Comparison of ENCODE assay signal across 21 cellular contexts in the genomic region with DNA sequence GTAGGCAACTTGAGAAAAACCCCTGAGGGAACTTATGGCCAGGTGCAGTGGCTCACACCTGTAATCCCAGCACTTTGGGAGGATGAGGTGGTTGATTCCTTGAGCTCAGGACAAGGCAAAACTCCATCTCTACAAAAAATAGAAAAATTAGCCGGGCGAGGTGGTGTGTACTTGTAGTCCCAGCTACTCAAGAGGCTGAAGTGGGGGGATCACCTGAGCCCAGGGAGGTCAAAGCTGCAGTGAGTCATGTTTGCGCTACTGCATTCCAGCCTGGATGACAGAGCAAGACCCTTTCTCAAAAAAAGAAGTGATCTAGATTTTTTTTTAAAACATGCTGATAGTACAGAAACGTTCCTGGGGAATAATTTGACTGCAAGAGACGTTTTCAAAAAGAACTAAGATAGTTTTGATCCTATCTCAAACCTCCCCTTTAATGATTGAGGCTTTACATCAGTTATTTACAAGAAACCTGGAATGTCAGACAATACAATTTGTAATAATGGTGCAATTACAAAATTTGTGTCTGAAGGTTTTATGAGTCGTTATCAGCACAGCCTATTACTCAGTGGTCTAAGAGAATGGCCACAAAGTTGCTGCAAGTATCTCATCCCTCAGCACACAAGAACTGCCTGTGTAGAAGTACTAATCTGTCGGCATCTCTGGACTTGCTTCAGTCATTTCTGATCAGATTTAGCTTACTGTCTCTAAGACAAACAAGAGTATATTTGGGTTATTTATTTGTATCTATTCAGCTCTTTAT.
"Had no signal": no experiment of that assay in that cellular context is flagged by ENCODE, and none has a peak within 500 bp of the region (broad histone marks: within the 10 kb centered on the region; RNA-seq: fewer than 3 reads in every experiment).

No MANE protein-coding gene starts in this region.

- H3K27ac Mint-ChIP-seq: activated naive CD8-positive, alpha-beta T cell treated with anti-CD3 and anti-CD28 coated beads, Interleukin-2, amount 10 ng/mL, durations not matched to agents 7 days and 5 days; immature natural killer cell; nephron had no signal

- H3K27me3 ChIP-seq: cardiac muscle cell, dorsolateral prefrontal cortex, left lung, right atrium auricular region, tibial artery, uterus had no signal

- H3K36me3 Mint-ChIP-seq: activated naive CD8-positive, alpha-beta T cell treated with anti-CD3 and anti-CD28 coated beads, Interleukin-2, amount 10 ng/mL, durations not matched to agents 7 days and 5 days; immature natural killer cell had no signal

- H3K9me3 Mint-ChIP-seq: activated naive CD8-positive, alpha-beta T cell treated with anti-CD3 and anti-CD28 coated beads, Interleukin-2, amount 10 ng/mL, durations not matched to agents 7 days and 5 days; immature natural killer cell; nephron had no signal

- H3K27ac ChIP-seq: cardiac muscle cell, dorsolateral prefrontal cortex, left lung, right atrium auricular region, tibial artery, uterus had no signal

- H3K36me3 ChIP-seq: cardiac muscle cell, left lung, right atrium auricular region, tibial artery, uterus had no signal

- H3K4me3 ChIP-seq: cardiac muscle cell, dorsolateral prefrontal cortex, left lung, right atrium auricular region, tibial artery, uterus had no signal

- H3K4me1 Mint-ChIP-seq: activated naive CD8-positive, alpha-beta T cell treated with anti-CD3 and anti-CD28 coated beads, Interleukin-2, amount 10 ng/mL, durations not matched to agents 7 days and 5 days; immature natural killer cell had no signal

- ATAC-seq: left lung had no signal

- H3K9me3 ChIP-seq: left lung, right atrium auricular region, tibial artery, uterus had no signal

- DNase-seq: activated CD4-positive, alpha-beta T cell treated with anti-CD3 and anti-CD28 coated beads, Interleukin-2, amount 50 U/mL, for 1 hour; activated CD8-positive, alpha-beta memory T cell treated with anti-CD3 and anti-CD28 coated beads for 24 hours; activated gamma-delta T cell treated with Interleukin-2 at 50 U/mL for 16 hours; activated naive CD8-positive, alpha-beta T cell treated with anti-CD3 and anti-CD28 coated beads, Interleukin-2, amount 10 ng/mL, durations not matched to agents 7 days and 5 days; aorta; dorsolateral prefrontal cortex; foreskin melanocyte; head of caudate nucleus; immature natural killer cell; left lung; mesenchymal stem cell; nucleus accumbens; small intestine; stimulated activated CD4-positive, alpha-beta T cell treated with anti-CD3 and anti-CD28 coated beads, Interleukin-4, amount 100 ng/mL, for 24 hours; stimulated activated naive CD4-positive, alpha-beta T cell; T-helper 9 cell; tibial artery; uterus had no signal

- H3K4me1 ChIP-seq: left lung, right atrium auricular region, tibial artery, uterus had no signal

- H3K4me3 Mint-ChIP-seq: activated naive CD8-positive, alpha-beta T cell treated with anti-CD3 and anti-CD28 coated beads, Interleukin-2, amount 10 ng/mL, durations not matched to agents 7 days and 5 days; immature natural killer cell; nephron had no signal
